ENCODE assay signal across 8 cellular contexts in genomic region chr16:69564845-69565610, GRCh38. TPM values are rescaled to one million over a fixed set of nuclear protein-coding genes. Genes with fewer than 3 reads are reported as not detected.
DNase-seq lines count a peak whose midpoint lies in the region; ATAC-seq and TF ChIP-seq lines count a peak whose summit lies in the region.

No MANE protein-coding gene starts in this region.

- H3K36me3 Mint-ChIP-seq in activated T-cell treated with anti-CD3 and anti-CD28 coated beads, Interleukin-2, amount 50 U/mL, for 72 hours (ENCODE audit: insufficient read depth in 2 of 2): peaks cover 9 to 29% of the 10 kb centered on the region in 2 donors
- H3K36me3 Mint-ChIP-seq in WTC11: 0 out of 2 replicates have a peak, but pooled peaks cover 3% of the 10 kb centered on the region

- WGBS in gastroesophageal sphincter (ENCODE audit: low coverage in 1 of 2), 2 donors: 2 to 5% methylated on average over 14 to 21 of the region's 24 CpGs

- no peak for TF ChIP-seq POLR2A in gastroesophageal sphincter (IDR thresholded peaks at IDR 0.05)

- H3K27ac ChIP-seq in gastroesophageal sphincter: peak overlapping the region; percentile 75 to 100 (median 100)

- no peaks in the 10 kb centered on the region for H3K36me3 ChIP-seq in gastroesophageal sphincter

- H3K9me3 ChIP-seq in gastroesophageal sphincter: no peaks in the 10 kb centered on the region

- H3K4me1 Mint-ChIP-seq in activated T-cell treated with anti-CD3 and anti-CD28 coated beads, Interleukin-2, amount 50 U/mL, for 72 hours (ENCODE audit: low read depth): peaks cover 62% of the 10 kb centered on the region
- peaks cover 44% of the 10 kb centered on the region for H3K4me1 Mint-ChIP-seq in WTC11

- no peak for DNase-seq in activated T-cell treated with anti-CD3 and anti-CD28 coated beads, Interleukin-2, amount 50 U/mL, for 72 hours
- DNase-seq in activated T-cell treated with anti-CD3 and anti-CD28 coated beads, Interleukin-2, amount 50 U/mL, for 1 hour: no peak
- DNase-seq in WTC11 (ENCODE audit: low spot score) (no peak), renal cortical epithelial cell (ENCODE audit: low read depth) (peak; percentile 9), AG20443 (ENCODE audit: low spot score) (no peak), NCI-H226 (no peak)

- H3K9me3 Mint-ChIP-seq in activated T-cell treated with anti-CD3 and anti-CD28 coated beads, Interleukin-2, amount 50 U/mL, for 72 hours: no peaks in the 10 kb centered on the region
- no peaks in the 10 kb centered on the region for H3K9me3 Mint-ChIP-seq in WTC11

- no peaks in the 10 kb centered on the region for H3K27me3 ChIP-seq in gastroesophageal sphincter

- CTCF ChIA-PET in WTC11 (lab: Charles Lee): interaction anchor here (0.8 to 2.0 kb wide), 4 partner anchors 51 to 169 kb away, joined by 3 to 5 read pairs (median 4); no protein-coding TSS in a partner anchor

- ATAC-seq in activated T-cell treated with anti-CD3 and anti-CD28 coated beads, Interleukin-2, amount 50 U/mL, for 72 hours (replicated peaks in 1 of 2): no peak
- ATAC-seq in WTC11 (no peak), gastroesophageal sphincter (no peak), HG03108 (IDR thresholded peaks at IDR 0.05; ENCODE audit: unreplicated experiment) (no peak)

- TF ChIP-seq EP300 in gastroesophageal sphincter (IDR thresholded peaks at IDR 0.05): no peak

- peak overlapping the region; percentile 92 for H3K27ac Mint-ChIP-seq in activated T-cell treated with anti-CD3 and anti-CD28 coated beads, Interleukin-2, amount 50 U/mL, for 72 hours
- H3K27ac Mint-ChIP-seq in WTC11: peak overlapping the region; percentile 93

- peaks cover 0 to 45% (median 9%) of the 10 kb centered on the region in 3 donors for H3K4me1 ChIP-seq in gastroesophageal sphincter

- H3K27me3 Mint-ChIP-seq in activated T-cell treated with anti-CD3 and anti-CD28 coated beads, Interleukin-2, amount 50 U/mL, for 72 hours (ENCODE audit: low read depth): no peaks in the 10 kb centered on the region
- H3K27me3 Mint-ChIP-seq in WTC11 (ENCODE audit: low read depth): no peaks in the 10 kb centered on the region; the same call in 1 of the 2 replicates

- peak overlapping the region; percentile 70 to 96 for H3K4me3 ChIP-seq in gastroesophageal sphincter

- POLR2A ChIA-PET in WTC11 (lab: Charles Lee): no interaction called here

- H3K4me3 Mint-ChIP-seq in activated T-cell treated with anti-CD3 and anti-CD28 coated beads, Interleukin-2, amount 50 U/mL, for 72 hours: peak overlapping the region; percentile 92 to 94
- H3K4me3 Mint-ChIP-seq in WTC11: peak overlapping the region; percentile 84

- TF ChIP-seq CTCF in WTC11 (IDR thresholded peaks at IDR 0.05) (no peak), gastroesophageal sphincter (IDR thresholded peaks at IDR 0.05) (no peak)

TF ChIP-seq in WTC11, 78 proteins besides CTCF, POLR2A, EP300 and RAD21:
- no peak for TF ChIP-seq IRF2 (CRISPR knock-in tag; IDR thresholded peaks at IDR 0.05; ENCODE audit: borderline replicate concordance, low read depth)
TF ChIP-seq in WTC11: peak in this region for 0.

RNA-seq across cellular contexts. Expression of gene NFAT5, which starts 0.7 kb away (rescaled TPM):
- total RNA-seq in activated T-cell treated with anti-CD3 and anti-CD28 coated beads, Interleukin-2, amount 50 U/mL, for 72 hours: 10 to 100 TPM; 87.1 to 94.6 TPM
- 23.2 to 23.7 TPM (median 23.5 TPM) in 3 replicates for total RNA-seq in WTC11 (2021)
- total RNA-seq in gastroesophageal sphincter: 10 to 100 TPM; 43.8 to 79.1 (median 59.5) TPM
- total RNA-seq in renal cortical epithelial cell: 7.5 and 57.6 TPM in 2 replicates
